In the genomic region with DNA sequence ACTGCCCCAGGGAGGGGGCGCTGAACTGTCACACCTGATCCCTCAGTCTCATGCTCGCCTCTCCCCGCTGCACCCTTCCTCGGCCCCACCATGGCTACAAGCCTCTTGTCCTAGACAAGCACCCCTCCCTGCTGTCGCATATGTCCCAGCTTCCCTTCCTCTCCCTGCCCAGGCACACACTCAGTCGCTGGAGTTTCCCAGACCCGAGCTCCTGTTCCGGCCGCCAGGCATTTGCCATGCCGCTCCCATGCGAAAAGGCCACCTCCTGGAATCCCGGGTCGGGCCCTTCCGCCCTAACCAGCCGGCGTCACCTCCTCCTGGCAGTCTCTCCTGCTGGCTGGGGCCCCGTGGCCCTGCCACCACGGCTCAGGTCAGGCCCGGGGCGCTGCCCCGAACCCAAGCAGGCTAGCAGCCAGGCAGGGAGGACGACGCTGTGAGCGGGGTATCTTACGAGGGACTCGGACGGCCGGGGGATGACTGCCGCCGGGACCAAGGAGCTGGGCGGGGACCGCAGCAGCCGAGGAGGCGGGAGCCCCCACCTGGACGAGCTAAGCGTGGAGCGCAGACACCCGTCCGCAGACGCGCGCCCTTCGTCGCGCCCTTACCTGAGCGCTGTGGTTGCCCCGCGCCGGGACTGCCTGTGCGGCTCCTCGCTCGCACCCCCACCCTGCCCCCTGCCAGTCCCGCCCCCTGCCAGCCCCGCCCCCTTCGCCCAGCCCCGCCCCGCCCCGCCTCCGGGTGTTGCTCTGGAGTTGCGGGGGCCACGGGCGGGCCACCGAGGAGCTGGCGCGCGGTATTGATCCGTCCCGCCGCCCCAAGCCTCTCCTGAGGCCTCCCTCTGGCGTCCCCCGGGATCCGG, we compare ENCODE assay signal across 8 cellular contexts.
DNase-seq lines count a peak whose midpoint lies in the region; ATAC-seq and TF ChIP-seq lines count a peak whose summit lies in the region.

A gene with protein sequence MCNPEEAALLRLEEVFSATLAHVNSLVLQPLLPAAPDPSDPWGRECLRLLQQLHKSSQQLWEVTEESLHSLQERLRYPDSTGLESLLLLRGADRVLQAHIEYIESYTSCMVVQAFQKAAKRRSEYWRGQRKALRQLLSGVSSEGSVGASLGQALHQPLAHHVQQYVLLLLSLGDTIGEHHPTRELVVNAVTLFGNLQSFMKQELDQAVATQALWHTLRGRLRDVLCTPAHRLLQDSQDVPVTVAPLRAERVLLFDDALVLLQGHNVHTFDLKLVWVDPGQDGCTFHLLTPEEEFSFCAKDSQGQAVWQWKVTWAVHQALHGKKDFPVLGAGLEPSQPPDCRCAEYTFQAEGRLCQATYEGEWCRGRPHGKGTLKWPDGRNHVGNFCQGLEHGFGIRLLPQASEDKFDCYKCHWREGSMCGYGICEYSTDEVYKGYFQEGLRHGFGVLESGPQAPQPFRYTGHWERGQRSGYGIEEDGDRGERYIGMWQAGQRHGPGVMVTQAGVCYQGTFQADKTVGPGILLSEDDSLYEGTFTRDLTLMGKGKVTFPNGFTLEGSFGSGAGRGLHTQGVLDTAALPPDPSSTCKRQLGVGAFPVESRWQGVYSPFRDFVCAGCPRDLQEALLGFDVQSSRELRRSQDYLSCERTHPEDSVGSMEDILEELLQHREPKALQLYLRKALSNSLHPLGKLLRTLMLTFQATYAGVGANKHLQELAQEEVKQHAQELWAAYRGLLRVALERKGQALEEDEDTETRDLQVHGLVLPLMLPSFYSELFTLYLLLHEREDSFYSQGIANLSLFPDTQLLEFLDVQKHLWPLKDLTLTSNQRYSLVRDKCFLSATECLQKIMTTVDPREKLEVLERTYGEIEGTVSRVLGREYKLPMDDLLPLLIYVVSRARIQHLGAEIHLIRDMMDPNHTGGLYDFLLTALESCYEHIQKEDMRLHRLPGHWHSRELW (minus strand): TSS at position 642 of the 859 bp plus-strand sequence. CDS start 4,239 bp downstream, outside the sequence.

- no peak for ATAC-seq in GM18873 (IDR thresholded peaks at IDR 0.05; ENCODE audit: low FRiP score, unreplicated experiment)

- in situ Hi-C loops in astrocyte of the spinal cord (cut with HindIII; ENCODE audit: low sequenced_read_pairs) = no loop called here

- DNase-seq in NCI-H510A treated with DMSO at 0.1 percent for 48 hours (lab: John Stamatoyannopoulos, UW) (peak; percentile 9), NCI-H510A (lab: John Stamatoyannopoulos, UW) (no peak), T-helper 2 cell (peak; percentile 44 to 78 (median 61)), astrocyte of the spinal cord (ENCODE audit: low read depth, low spot score) (no peak), AML-193 (lab: John Stamatoyannopoulos, UW) (no peak)
- peak; percentile 46 to 47 for DNase-seq in stimulated activated CD4-positive, alpha-beta T cell treated with anti-CD3 and anti-CD28 coated beads, Interleukin-12 subunit alpha, Interleukin-12 subunit beta, amount 100 ng/mL, for 24 hours (ENCODE audit: low read depth in 2 of 2)

- no peak within 1 kb of the TSS for H3K9ac ChIP-seq in iPS-15b (ENCODE audit: low read depth, low read length)

- no peak for TF ChIP-seq CTCF in astrocyte of the spinal cord (IDR thresholded peaks at IDR 0.05; ENCODE audit: low read depth, low read length)

- H3K9me3 ChIP-seq in iPS-15b (ENCODE audit: control insufficient read depth, insufficient read depth, low read length) = no peaks in the 10 kb centered on the region

- no peaks in the 10 kb centered on the region for H3K36me3 ChIP-seq in iPS-15b (ENCODE audit: control insufficient read depth, insufficient read depth, low read length)

- H3K27me3 ChIP-seq in iPS-15b (ENCODE audit: control insufficient read depth, insufficient read depth, low read length) = peaks cover 20% of the 10 kb centered on the region

- H3K4me1 ChIP-seq in iPS-15b (ENCODE audit: control insufficient read depth, insufficient read depth, low read length) = peaks cover 4% of the 10 kb centered on the region

- H3K4me3 ChIP-seq in astrocyte of the spinal cord (ENCODE audit: low read depth, low read length) = peak within 1 kb of the TSS; percentile 43
- H3K4me3 ChIP-seq in iPS-15b (ENCODE audit: low read depth, low read length) = peak within 1 kb of the TSS; percentile 68

Comparison
In these comparisons a context has a peak if more than half of its experiments do, and no peak if none do; other contexts are left out.
1. DNase-seq: peak in NCI-H510A treated with DMSO at 0.1 percent for 48 hours (single experiment), T-helper 2 cell (5 of 5) and stimulated activated CD4-positive, alpha-beta T cell treated with anti-CD3 and anti-CD28 coated beads, Interleukin-12 subunit alpha, Interleukin-12 subunit beta, amount 100 ng/mL, for 24 hours (2 of 2); none in NCI-H510A (single experiment), astrocyte of the spinal cord (single experiment) and AML-193 (0 of 2).